ENCODE assay signal across 12 cellular contexts in genomic region chr2:238848566-238848940, GRCh38. TPM values are rescaled to one million over a fixed set of nuclear protein-coding genes. Genes with fewer than 3 reads are reported as not detected.
A peak's percentile ranks its signal among the peaks of the same experiment; 100 is the strongest.
DNase-seq lines count a peak whose midpoint lies in the region; ATAC-seq and TF ChIP-seq lines count a peak whose summit lies in the region.
"Had no signal": no experiment of that assay in that cellular context is flagged by ENCODE, and none has a peak within 500 bp of the region (broad histone marks: within the 10 kb centered on the region; RNA-seq: fewer than 3 reads in every experiment).

No MANE protein-coding gene starts in this region.

- H3K4me2 ChIP-seq in hepatocyte (peak overlapping the region; percentile 87), parathyroid adenoma (ENCODE audit: low read length) (peak overlapping the region; percentile 88)
- H3K4me2 ChIP-seq: BLaER1 treated with 17β-estradiol and CSF1 and Interleukin-3, amounts not matched to agents 10 nM and 100 nM had no signal

- peak overlapping the region; percentile 94 for H3K4me3 ChIP-seq in AG09309 (ENCODE audit: control insufficient read depth, low read depth, low read length)
- peak overlapping the region; percentile 75 for H3K4me3 ChIP-seq in astrocyte of the spinal cord (ENCODE audit: low read depth, low read length)
- H3K4me3 ChIP-seq in hepatocyte, result peak overlapping the region; percentile 36
- H3K4me3 ChIP-seq in parathyroid adenoma (ENCODE audit: low read depth, low read length), result peak overlapping the region; percentile 37

- 4% methylated on average over 43 of the region's 44 CpGs for WGBS in hepatocyte (ENCODE audit: low lambda C conversion rate, missing lambda C conversion rate)

- H3K4me3 Mint-ChIP-seq in stimulated activated naive CD8-positive, alpha-beta T cell treated with anti-CD3 and anti-CD28 coated beads, Interleukin-15, amount 100 ng/mL, for 72 hours, result peak overlapping the region in 1 of 2 donors; percentile 35
- H3K4me3 Mint-ChIP-seq: T-helper 1 cell treated with Interleukin-12 subunit alpha and Interleukin-12 subunit beta and Interleukin-4 antibody, amounts not matched to agents 30 μg/mL and 1 μg/mL, for 36 hours had no signal

- H3K4me1 Mint-ChIP-seq in stimulated activated naive CD8-positive, alpha-beta T cell treated with anti-CD3 and anti-CD28 coated beads, Interleukin-15, amount 100 ng/mL, for 72 hours, result no peaks in the 10 kb centered on the region

- no peak overlapping the region for H2AFZ ChIP-seq in hepatocyte
- H2AFZ ChIP-seq in parathyroid adenoma, result no peak overlapping the region

- in situ Hi-C loops in astrocyte of the spinal cord (cut with HindIII; ENCODE audit: low sequenced_read_pairs), result no loop called here

- H3K9me3 ChIP-seq in hepatocyte (ENCODE audit: low read depth), result no peaks in the 10 kb centered on the region
- H3K9me3 ChIP-seq in parathyroid adenoma (ENCODE audit: control insufficient read depth, low read length), result no peaks in the 10 kb centered on the region

- peaks cover 76% of the 10 kb centered on the region for H3K27me3 Mint-ChIP-seq in stimulated activated naive CD8-positive, alpha-beta T cell treated with anti-CD3 and anti-CD28 coated beads, Interleukin-15, amount 100 ng/mL, for 72 hours

- peaks cover 9% of the 10 kb centered on the region for H3K4me1 ChIP-seq in hepatocyte (ENCODE audit: insufficient read depth)
- H3K4me1 ChIP-seq in parathyroid adenoma, result no peaks in the 10 kb centered on the region

- no peak overlapping the region for H3K27ac Mint-ChIP-seq in stimulated activated naive CD8-positive, alpha-beta T cell treated with anti-CD3 and anti-CD28 coated beads, Interleukin-15, amount 100 ng/mL, for 72 hours
- H3K27ac Mint-ChIP-seq: T-helper 1 cell treated with Interleukin-12 subunit alpha and Interleukin-12 subunit beta and Interleukin-4 antibody, amounts not matched to agents 30 μg/mL and 1 μg/mL, for 36 hours had no signal

- ATAC-seq in stimulated activated naive CD8-positive, alpha-beta T cell treated with anti-CD3 and anti-CD28 coated beads, Interleukin-15, amount 100 ng/mL, for 72 hours, result no peak
- ATAC-seq in HG03139 (IDR thresholded peaks at IDR 0.05; ENCODE audit: unreplicated experiment), result no peak
- ATAC-seq in GM18520 (IDR thresholded peaks at IDR 0.05; ENCODE audit: unreplicated experiment), result no peak

- no peaks in the 10 kb centered on the region for H4K20me1 ChIP-seq in hepatocyte (ENCODE audit: insufficient read depth, poor library complexity, severe bottlenecking)

- peaks cover 75% of the 10 kb centered on the region for H3K27me3 ChIP-seq in hepatocyte
- peaks cover 4% of the 10 kb centered on the region for H3K27me3 ChIP-seq in parathyroid adenoma (ENCODE audit: control insufficient read depth, insufficient read depth, low read length)

- H3K36me3 ChIP-seq in hepatocyte (replicated peaks; ENCODE audit: insufficient read depth, low read depth) (no peaks in the 10 kb centered on the region), parathyroid adenoma (ENCODE audit: control insufficient read depth, insufficient read depth, low read length) (no peaks in the 10 kb centered on the region)
- H3K36me3 ChIP-seq: BLaER1 treated with 17β-estradiol and CSF1 and Interleukin-3, amounts not matched to agents 10 nM and 100 nM had no signal

- peaks cover 25% of the 10 kb centered on the region for H3K79me2 ChIP-seq in hepatocyte
- H3K79me2 ChIP-seq in parathyroid adenoma, result no peaks in the 10 kb centered on the region

- no peak overlapping the region for H3K9ac ChIP-seq in parathyroid adenoma
- H3K9ac ChIP-seq: BLaER1 treated with 17β-estradiol and CSF1 and Interleukin-3, amounts not matched to agents 10 nM and 100 nM had no signal

- H3K9me2 ChIP-seq in hepatocyte (replicated peaks; ENCODE audit: insufficient read depth), result no peaks in the 10 kb centered on the region

- H3K27ac ChIP-seq in hepatocyte (peak overlapping the region; percentile 92), parathyroid adenoma (no peak overlapping the region)
- H3K27ac ChIP-seq: BLaER1 treated with 17β-estradiol and CSF1 and Interleukin-3, amounts not matched to agents 10 nM and 100 nM had no signal

- no peaks in the 10 kb centered on the region for H3K9me3 Mint-ChIP-seq in stimulated activated naive CD8-positive, alpha-beta T cell treated with anti-CD3 and anti-CD28 coated beads, Interleukin-15, amount 100 ng/mL, for 72 hours
- H3K9me3 Mint-ChIP-seq: T-helper 1 cell treated with Interleukin-12 subunit alpha and Interleukin-12 subunit beta and Interleukin-4 antibody, amounts not matched to agents 30 μg/mL and 1 μg/mL, for 36 hours had no signal

- DNase-seq in AG09309 (ENCODE audit: low read depth) (no peak), astrocyte of the spinal cord (ENCODE audit: low read depth, low spot score) (no peak), hepatocyte (ENCODE audit: low spot score) (no peak)
- no peak for DNase-seq in stimulated activated naive CD8-positive, alpha-beta T cell treated with anti-CD3 and anti-CD28 coated beads, Interleukin-15, amount 100 ng/mL, for 72 hours
- no peak for DNase-seq in central memory CD4-positive, alpha-beta T cell
- DNase-seq: stimulated activated CD4-positive, alpha-beta T cell treated with anti-CD3 and anti-CD28 coated beads, Interleukin-12 subunit alpha, Interleukin-12 subunit beta, amount 100 ng/mL, for 4 hours had no signal

- TF ChIP-seq CTCF in AG09309 (IDR thresholded peaks at IDR 0.05; ENCODE audit: control insufficient read depth, insufficient read depth, low read depth, low read length, missing control alignments), result no peak
- TF ChIP-seq CTCF in astrocyte of the spinal cord (IDR thresholded peaks at IDR 0.05; ENCODE audit: low read depth, low read length), result no peak
- TF ChIP-seq CTCF in hepatocyte (IDR thresholded peaks at IDR 0.05; ENCODE audit: poor library complexity), result no peak
- no peak for TF ChIP-seq CTCF in parathyroid adenoma (IDR thresholded peaks at IDR 0.05)

RNA-seq across cellular contexts. Expression of gene TWIST2, which starts 0.7 kb away (rescaled TPM):
- total RNA-seq in hepatocyte, result 19.7 and 21.1 TPM in 2 replicates
- 11.3 and 13.5 TPM in 2 replicates for polyA plus RNA-seq in hepatocyte
- total RNA-seq: frontal cortex had no signal

Comparison
In these comparisons a context has a peak if more than half of its experiments do, and no peak if none do; other contexts are left out.
1. H3K4me3 ChIP-seq: peak in every context shown above with its lines; median percentile 94 in AG09309; 75 in astrocyte of the spinal cord; 37 in parathyroid adenoma; 36 in hepatocyte.